Comparison of ENCODE assay signal across 18 cellular contexts in genomic region chr5:65830856-65831255, GRCh38.
DNase-seq lines count a peak whose midpoint lies in the region; ATAC-seq and TF ChIP-seq lines count a peak whose summit lies in the region.
"Had no signal": no experiment of that assay in that cellular context is flagged by ENCODE, and none has a peak within 500 bp of the region (broad histone marks: within the 10 kb centered on the region; RNA-seq: fewer than 3 reads in every experiment).

No MANE protein-coding gene starts in this region.

- TF ChIP-seq CTCF in SK-N-SH (IDR thresholded peaks at IDR 0.05) (no peak), testis (IDR thresholded peaks at IDR 0.05) (no peak)

- H3K79me2 ChIP-seq in SK-N-SH (ENCODE audit: insufficient read depth), result no peaks in the 10 kb centered on the region

- H4K20me1 ChIP-seq in SK-N-SH (ENCODE audit: insufficient read depth), result no peaks in the 10 kb centered on the region

- no peak overlapping the region for H3K4me3 ChIP-seq in SK-N-SH (ENCODE audit: low read depth in 2 of 2, low read length in 1 of 2)
- H3K4me3 ChIP-seq in ectodermal cell (ENCODE audit: insufficient read depth, low read depth, low read length), result no peak overlapping the region
- no peak overlapping the region for H3K4me3 ChIP-seq in testis
- H3K4me3 ChIP-seq: vagina had no signal

- POLR2A ChIA-PET in SK-N-SH (lab: Yijun Ruan, JAX), result no interaction called here

- DNase-seq in SK-N-SH, result peak; percentile 32
- DNase-seq in middle frontal gyrus (ENCODE audit: extremely low spot score, low spot score), result peak; percentile 61
- DNase-seq in testis, result peak; percentile 33
- no peak for DNase-seq in NK-92 (lab: John Stamatoyannopoulos, UW; ENCODE audit: unreplicated experiment)
- no peak for DNase-seq in Right ventricle myocardium superior
- DNase-seq: 8988T; activated CD4-positive, alpha-beta T cell treated with anti-CD3 and anti-CD28 coated beads for 48 hours; Calu3; left ventricle myocardium superior; NCI-H524; OCI-M1; right cardiac atrium; SHP77 had no signal

- TF ChIP-seq POLR2A in testis (IDR thresholded peaks at IDR 0.05), result no peak

- no peak for ATAC-seq in SK-N-SH treated with all-trans-retinoic acid at 6 μM for 48 hours
- no peak for ATAC-seq in Right ventricle myocardium superior (ENCODE audit: poor library complexity)
- ATAC-seq in GM18873 (IDR thresholded peaks at IDR 0.05; ENCODE audit: low FRiP score, unreplicated experiment), result no peak
- ATAC-seq: esophagus mucosa, left ventricle myocardium superior, right cardiac atrium had no signal

- intact Hi-C loops in testis (cut with DNase I; ENCODE audit: low total_unique reads) (no loop called here), Right ventricle myocardium superior (cut with DNase I) (no loop called here)

- WGBS in SK-N-SH (ENCODE audit: low lambda C conversion rate), result 71% methylated on average over 2 of the region's 2 CpGs
- 64 to 84% methylated on average over 1 to 2 of the region's 2 CpGs for WGBS in ectodermal cell, 2 experiments
- WGBS in testis, 2 donors, result 55 to 72% methylated on average over 2 of the region's 2 CpGs

- H3K4me1 ChIP-seq in SK-N-SH (ENCODE audit: control insufficient read depth in 1 of 2, insufficient read depth in 2 of 2, low read depth in 1 of 2, low read length in 1 of 2), result peaks cover 14 to 27% of the 10 kb centered on the region in 2 experiments; a peak in 3 of 4 replicates
- H3K4me1 ChIP-seq in ectodermal cell (ENCODE audit: control insufficient read depth, insufficient read depth, low read length), result peaks cover 18% of the 10 kb centered on the region
- H3K4me1 ChIP-seq in testis, result peaks cover 23% of the 10 kb centered on the region
- H3K4me1 ChIP-seq: vagina had no signal

- 0 out of 2 replicates have a peak, but pooled peaks have one; percentile 9 for TF ChIP-seq RAD21 in SK-N-SH (IDR thresholded peaks at IDR 0.05; ENCODE audit: low read length)

- H2AFZ ChIP-seq in SK-N-SH (ENCODE audit: low read depth), result no peak overlapping the region

- H3K9ac ChIP-seq in SK-N-SH, result no peak overlapping the region

- H3F3A ChIP-seq in SK-N-SH (replicated peaks; ENCODE audit: insufficient read depth), result peaks cover 22% of the 10 kb centered on the region

- H3K9me3 ChIP-seq in SK-N-SH (no peaks in the 10 kb centered on the region), ectodermal cell (ENCODE audit: control insufficient read depth, low read length) (no peaks in the 10 kb centered on the region), testis (no peaks in the 10 kb centered on the region)
- H3K9me3 ChIP-seq: vagina had no signal

- H3K4me2 ChIP-seq in SK-N-SH, result no peak overlapping the region

- H3K36me3 ChIP-seq in SK-N-SH (replicated peaks in 1 of 2; ENCODE audit: control insufficient read depth in 1 of 2, insufficient read depth in 2 of 2, low read length in 1 of 2), result no peaks in the 10 kb centered on the region
- no peaks in the 10 kb centered on the region for H3K36me3 ChIP-seq in ectodermal cell (ENCODE audit: control insufficient read depth, insufficient read depth, low read length)
- no peaks in the 10 kb centered on the region for H3K36me3 ChIP-seq in testis (ENCODE audit: low read depth, missing control alignments)
- H3K36me3 ChIP-seq: vagina had no signal

- TF ChIP-seq EP300 in SK-N-SH (IDR thresholded peaks at IDR 0.05; ENCODE audit: borderline replicate concordance in 1 of 2, low read depth in 1 of 2, low read length in 1 of 2), result peak in 1 of 2 experiments; percentile 51; a peak in 1 of 4 replicates

- H3K27ac ChIP-seq in SK-N-SH (ENCODE audit: low read depth in 2 of 2, low read length in 1 of 2) (peak overlapping the region in 1 of 2 experiments; percentile 25; a peak in 1 of 4 replicates), ectodermal cell (ENCODE audit: insufficient read depth, low read depth, low read length, poor library complexity, severe bottlenecking) (peak overlapping the region; percentile 76), testis (peak overlapping the region; percentile 68 to 71)
- H3K27ac ChIP-seq: vagina had no signal

- no peaks in the 10 kb centered on the region for H3K9me2 ChIP-seq in SK-N-SH

- CTCF ChIA-PET in SK-N-SH (lab: Yijun Ruan, JAX), result interaction anchor here (0.6 to 1.3 kb wide), 3 partner anchors 10 to 74 kb away, joined by 3 read pairs; no protein-coding TSS in a partner anchor

- no peaks in the 10 kb centered on the region for H3K27me3 ChIP-seq in SK-N-SH (ENCODE audit: insufficient read depth)
- H3K27me3 ChIP-seq in ectodermal cell (ENCODE audit: control insufficient read depth, insufficient read depth, low read length, poor library complexity, severe bottlenecking), result no peaks in the 10 kb centered on the region
- no peaks in the 10 kb centered on the region for H3K27me3 ChIP-seq in testis
- H3K27me3 ChIP-seq: vagina had no signal

TF ChIP-seq in SK-N-SH, 30 proteins besides CTCF, POLR2A, EP300 and RAD21:
- TF ChIP-seq JUND (IDR thresholded peaks at IDR 0.05) (no peak), FOXJ3 (CRISPR knock-in tag; IDR thresholded peaks at IDR 0.05) (0 out of 2 replicates have a peak, but pooled peaks have one; percentile 38), GATA2 (CRISPR knock-in tag; IDR thresholded peaks at IDR 0.05) (peak; percentile 43; the same call in 1 of the 2 replicates), NRF1 (IDR thresholded peaks at IDR 0.05; ENCODE audit: low read depth, low read length) (no peak), CHD2 (IDR thresholded peaks at IDR 0.05; ENCODE audit: low read length, partially characterized antibody) (peak; percentile 44), MXI1 (IDR thresholded peaks at IDR 0.05; ENCODE audit: low read depth, low read length) (peak; percentile 64)

TF ChIP-seq in SK-N-SH treated with all-trans-retinoic acid at 6 μM for 48 hours, 23 proteins besides CTCF, POLR2A, EP300 and RAD21 (continues in another document):
- TF ChIP-seq CSDC2 (CRISPR knock-in tag; IDR thresholded peaks at IDR 0.05) (no peak), GLIS3 (CRISPR knock-in tag; IDR thresholded peaks at IDR 0.05) (no peak), PPARA (CRISPR knock-in tag; IDR thresholded peaks at IDR 0.05; ENCODE audit: borderline replicate concordance) (no peak), ZNF565 (CRISPR knock-in tag; conservative IDR thresholded peaks at IDR 0.05; ENCODE audit: low read depth) (no peak), POU6F1 (CRISPR knock-in tag; IDR thresholded peaks at IDR 0.05; ENCODE audit: borderline replicate concordance, low read depth) (no peak), ZNF8 (CRISPR knock-in tag; IDR thresholded peaks at IDR 0.05) (no peak), ZFP30 (CRISPR knock-in tag; IDR thresholded peaks at IDR 0.05) (no peak), SNAI2 (CRISPR knock-in tag; IDR thresholded peaks at IDR 0.05) (no peak), ZC3H10 (CRISPR knock-in tag; IDR thresholded peaks at IDR 0.05) (no peak), PATZ1 (CRISPR knock-in tag; IDR thresholded peaks at IDR 0.05; ENCODE audit: borderline replicate concordance) (no peak), OSR1 (CRISPR knock-in tag; IDR thresholded peaks at IDR 0.05) (no peak)
- TF ChIP-seq, protein P1, sequence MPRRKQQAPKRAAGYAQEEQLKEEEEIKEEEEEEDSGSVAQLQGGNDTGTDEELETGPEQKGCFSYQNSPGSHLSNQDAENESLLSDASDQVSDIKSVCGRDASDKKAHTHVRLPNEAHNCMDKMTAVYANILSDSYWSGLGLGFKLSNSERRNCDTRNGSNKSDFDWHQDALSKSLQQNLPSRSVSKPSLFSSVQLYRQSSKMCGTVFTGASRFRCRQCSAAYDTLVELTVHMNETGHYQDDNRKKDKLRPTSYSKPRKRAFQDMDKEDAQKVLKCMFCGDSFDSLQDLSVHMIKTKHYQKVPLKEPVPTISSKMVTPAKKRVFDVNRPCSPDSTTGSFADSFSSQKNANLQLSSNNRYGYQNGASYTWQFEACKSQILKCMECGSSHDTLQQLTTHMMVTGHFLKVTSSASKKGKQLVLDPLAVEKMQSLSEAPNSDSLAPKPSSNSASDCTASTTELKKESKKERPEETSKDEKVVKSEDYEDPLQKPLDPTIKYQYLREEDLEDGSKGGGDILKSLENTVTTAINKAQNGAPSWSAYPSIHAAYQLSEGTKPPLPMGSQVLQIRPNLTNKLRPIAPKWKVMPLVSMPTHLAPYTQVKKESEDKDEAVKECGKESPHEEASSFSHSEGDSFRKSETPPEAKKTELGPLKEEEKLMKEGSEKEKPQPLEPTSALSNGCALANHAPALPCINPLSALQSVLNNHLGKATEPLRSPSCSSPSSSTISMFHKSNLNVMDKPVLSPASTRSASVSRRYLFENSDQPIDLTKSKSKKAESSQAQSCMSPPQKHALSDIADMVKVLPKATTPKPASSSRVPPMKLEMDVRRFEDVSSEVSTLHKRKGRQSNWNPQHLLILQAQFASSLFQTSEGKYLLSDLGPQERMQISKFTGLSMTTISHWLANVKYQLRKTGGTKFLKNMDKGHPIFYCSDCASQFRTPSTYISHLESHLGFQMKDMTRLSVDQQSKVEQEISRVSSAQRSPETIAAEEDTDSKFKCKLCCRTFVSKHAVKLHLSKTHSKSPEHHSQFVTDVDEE (CRISPR knock-in tag; IDR thresholded peaks at IDR 0.05), result no peak

Comparison
In these comparisons a context has a peak if more than half of its experiments do, and no peak if none do; other contexts are left out.
1. DNase-seq: peak in SK-N-SH (single experiment), middle frontal gyrus (single experiment) and testis (single experiment); none in NK-92 (single experiment) and Right ventricle myocardium superior (single experiment).